Comparison of ENCODE assay signal across 23 cellular contexts in the genomic region with DNA sequence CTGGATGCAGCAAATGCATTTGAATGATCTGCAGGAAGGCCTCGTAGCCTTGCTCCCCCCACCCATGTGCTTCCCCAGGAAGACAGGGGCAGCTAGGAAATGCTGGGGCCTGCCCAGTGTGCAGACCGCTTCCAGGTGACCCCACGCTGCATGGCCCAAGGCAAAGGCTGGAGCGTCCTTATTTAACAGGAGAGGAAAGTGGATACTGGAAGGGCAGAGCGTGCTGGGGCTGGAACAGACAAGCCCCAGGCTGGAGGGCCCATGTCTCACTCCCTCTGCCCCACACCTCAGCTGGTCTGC. TPM values are rescaled to one million over a fixed set of nuclear protein-coding genes. Genes with fewer than 3 reads are reported as not detected.
"Had no signal": no experiment of that assay in that cellular context is flagged by ENCODE, and none has a peak within 500 bp of the region (broad histone marks: within the 10 kb centered on the region; RNA-seq: fewer than 3 reads in every experiment).

No MANE protein-coding gene starts in this region.

- H3K27ac Mint-ChIP-seq: activated naive CD8-positive, alpha-beta T cell treated with anti-CD3 and anti-CD28 coated beads for 36 hours; activated T-cell treated with anti-CD3 and anti-CD28 coated beads, Interleukin-2, amount 50 U/mL, for 24 hours; activated T-helper 17 cell treated with anti-CD3 and anti-CD28 coated beads, Interleukin-2, amount 50 U/mL, for 72 hours; dendritic cell treated with granulocyte-macrophage colony-stimulating factor and Interleukin-4, amounts not matched to agents 40 ng/mL and 50 ng/mL, for 4 days; immature natural killer cell; naive B cell; stimulated activated naive CD8-positive, alpha-beta T cell treated with anti-CD3 and anti-CD28 coated beads, Interleukin-15, amount 100 ng/mL, for 72 hours; WTC11 had no signal

- H3K9me3 Mint-ChIP-seq: activated naive CD8-positive, alpha-beta T cell treated with anti-CD3 and anti-CD28 coated beads for 36 hours; activated T-cell treated with anti-CD3 and anti-CD28 coated beads, Interleukin-2, amount 50 U/mL, for 24 hours; activated T-helper 17 cell treated with anti-CD3 and anti-CD28 coated beads, Interleukin-2, amount 50 U/mL, for 72 hours; dendritic cell treated with granulocyte-macrophage colony-stimulating factor and Interleukin-4, amounts not matched to agents 40 ng/mL and 50 ng/mL, for 4 days; immature natural killer cell; stimulated activated naive CD8-positive, alpha-beta T cell treated with anti-CD3 and anti-CD28 coated beads, Interleukin-15, amount 100 ng/mL, for 72 hours; WTC11 had no signal

- H3K9me3 ChIP-seq: suprapubic skin, vagina had no signal

- H2AFZ ChIP-seq: hepatocyte had no signal

- H3K4me3 ChIP-seq: cardiac muscle cell, hepatocyte, vagina had no signal

- H3K27me3 ChIP-seq: vagina had no signal

- H3K36me3 Mint-ChIP-seq: activated naive CD8-positive, alpha-beta T cell treated with anti-CD3 and anti-CD28 coated beads for 36 hours; immature natural killer cell; naive B cell; WTC11 had no signal

- DNase-seq: activated CD8-positive, alpha-beta memory T cell treated with anti-CD3 and anti-CD28 coated beads, Interleukin-2, amount 50 U/mL, for 4 hours; activated naive CD4-positive, alpha-beta T cell; activated naive CD8-positive, alpha-beta T cell treated with anti-CD3 and anti-CD28 coated beads for 36 hours; activated T-cell treated with anti-CD3 and anti-CD28 coated beads, Interleukin-2, amount 50 U/mL, for 24 hours; effector CD4-positive, alpha-beta T cell; foreskin melanocyte; immature natural killer cell; left ventricle myocardium superior; naive B cell; occipital lobe; stimulated activated CD4-positive, alpha-beta T cell treated with anti-CD3 and anti-CD28 coated beads, Interleukin-1b, Interleukin-23, amount 100 ng/mL, for 48 hours; stimulated activated naive CD8-positive, alpha-beta T cell treated with anti-CD3 and anti-CD28 coated beads, Interleukin-15, amount 100 ng/mL, for 72 hours; T-helper 1 cell; T-helper 9 cell had no signal

- H3K79me2 ChIP-seq: hepatocyte had no signal

- H3K4me2 ChIP-seq: hepatocyte had no signal

- ATAC-seq: activated T-helper 17 cell treated with anti-CD3 and anti-CD28 coated beads, Interleukin-2, amount 50 U/mL, for 72 hours; left ventricle myocardium superior; stimulated activated naive CD8-positive, alpha-beta T cell treated with anti-CD3 and anti-CD28 coated beads, Interleukin-15, amount 100 ng/mL, for 72 hours; WTC11 had no signal

- H3K27ac ChIP-seq: cardiac muscle cell, hepatocyte, suprapubic skin, vagina had no signal

- FAIRE-seq: endometrium had no signal

- H3K4me1 Mint-ChIP-seq: activated naive CD8-positive, alpha-beta T cell treated with anti-CD3 and anti-CD28 coated beads for 36 hours had no signal

- H3K36me3 ChIP-seq: cardiac muscle cell, suprapubic skin, vagina had no signal

- H3K4me3 Mint-ChIP-seq: activated naive CD8-positive, alpha-beta T cell treated with anti-CD3 and anti-CD28 coated beads for 36 hours; activated T-cell treated with anti-CD3 and anti-CD28 coated beads, Interleukin-2, amount 50 U/mL, for 24 hours; activated T-helper 17 cell treated with anti-CD3 and anti-CD28 coated beads, Interleukin-2, amount 50 U/mL, for 72 hours; dendritic cell treated with granulocyte-macrophage colony-stimulating factor and Interleukin-4, amounts not matched to agents 40 ng/mL and 50 ng/mL, for 4 days; immature natural killer cell; naive B cell; stimulated activated naive CD8-positive, alpha-beta T cell treated with anti-CD3 and anti-CD28 coated beads, Interleukin-15, amount 100 ng/mL, for 72 hours; WTC11 had no signal

RNA-seq across cellular contexts. Expression of a gene that starts 26.1 kb away (rescaled TPM):
- total RNA-seq: cardiac muscle cell, epithelial cell of proximal tubule, left ventricle myocardium superior had no signal
- polyA plus RNA-seq: cardiac muscle cell had no signal
